ENCODE assay signal across 11 cellular contexts in genomic region chr6:144469144-144469575, GRCh38.
DNase-seq lines count a peak whose midpoint lies in the region; ATAC-seq and TF ChIP-seq lines count a peak whose summit lies in the region.
"Had no signal": no experiment of that assay in that cellular context is flagged by ENCODE, and none has a peak within 500 bp of the region (broad histone marks: within the 10 kb centered on the region; RNA-seq: fewer than 3 reads in every experiment).

No MANE protein-coding gene starts in this region.

- no peaks in the 10 kb centered on the region for H3K9me3 Mint-ChIP-seq in activated CD8-positive, alpha-beta T cell treated with anti-CD3 and anti-CD28 coated beads, Interleukin-2, amount 10 ng/mL, durations not matched to agents 7 days and 5 days (ENCODE audit: insufficient read depth)
- H3K9me3 Mint-ChIP-seq in stimulated activated memory B cell treated with anti-CD40 and anti-IgM and Interleukin-4, amounts not matched to agents 10 μg/mL and 1 μg/mL and 100 μg/mL, for 72 hours, result no peaks in the 10 kb centered on the region

- H3K36me3 Mint-ChIP-seq in activated CD8-positive, alpha-beta T cell treated with anti-CD3 and anti-CD28 coated beads, Interleukin-2, amount 10 ng/mL, durations not matched to agents 7 days and 5 days (ENCODE audit: low read depth), result peaks cover 64% of the 10 kb centered on the region
- peaks cover 61% of the 10 kb centered on the region for H3K36me3 Mint-ChIP-seq in stimulated activated memory B cell treated with anti-CD40 and anti-IgM and Interleukin-4, amounts not matched to agents 10 μg/mL and 1 μg/mL and 100 μg/mL, for 72 hours

- CTCF ChIA-PET in activated CD8-positive, alpha-beta T cell treated with anti-CD3 and anti-CD28 coated beads, Interleukin-2, amount 10 ng/mL, durations not matched to agents 7 days and 5 days (lab: Charles Lee), result interaction anchor here (0.7 to 1.7 kb wide), 4 partner anchors 9 to 140 kb away, joined by 3 to 5 read pairs (median 4); no protein-coding TSS in a partner anchor

- peak; percentile 96 for ATAC-seq in GM18858 (IDR thresholded peaks at IDR 0.05; ENCODE audit: unreplicated experiment)
- peak; percentile 81 for ATAC-seq in HG02938 (IDR thresholded peaks at IDR 0.05; ENCODE audit: unreplicated experiment)
- peak; percentile 51 for ATAC-seq in activated CD8-positive, alpha-beta T cell treated with anti-CD3 and anti-CD28 coated beads, Interleukin-2, amount 10 ng/mL, durations not matched to agents 7 days and 5 days
- ATAC-seq in stimulated activated memory B cell treated with anti-CD40 and anti-IgM and Interleukin-4, amounts not matched to agents 10 μg/mL and 1 μg/mL and 100 μg/mL, for 72 hours, result no peak

- H3K4me3 Mint-ChIP-seq in activated CD8-positive, alpha-beta T cell treated with anti-CD3 and anti-CD28 coated beads, Interleukin-2, amount 10 ng/mL, durations not matched to agents 7 days and 5 days, result peak overlapping the region; percentile 0
- no peak overlapping the region for H3K4me3 Mint-ChIP-seq in stimulated activated memory B cell treated with anti-CD40 and anti-IgM and Interleukin-4, amounts not matched to agents 10 μg/mL and 1 μg/mL and 100 μg/mL, for 72 hours

- TF ChIP-seq CTCF in AG09309 (IDR thresholded peaks at IDR 0.05; ENCODE audit: control insufficient read depth, insufficient read depth, low read depth, low read length, missing control alignments), result no peak

- DNase-seq in AG09309 (ENCODE audit: low read depth), result peak; percentile 17
- no peak for DNase-seq in activated CD8-positive, alpha-beta T cell treated with anti-CD3 and anti-CD28 coated beads, Interleukin-2, amount 10 ng/mL, durations not matched to agents 7 days and 5 days
- DNase-seq in dedifferentiated amniotic fluid mesenchymal stem cell (ENCODE audit: extremely low spot score), result no peak
- no peak for DNase-seq in NCI-H345 treated with DMSO at 0.1 percent for 48 hours (lab: John Stamatoyannopoulos, UW; ENCODE audit: unreplicated experiment)
- no peak for DNase-seq in Kasumi-1 (lab: John Stamatoyannopoulos, UW)
- DNase-seq: testis had no signal

- H3K4me3 ChIP-seq in AG09309 (ENCODE audit: control insufficient read depth, low read depth, low read length), result no peak overlapping the region
- H3K4me3 ChIP-seq: lung, skin epidermis, testis had no signal

- peak overlapping the region; percentile 48 for H3K27ac Mint-ChIP-seq in activated CD8-positive, alpha-beta T cell treated with anti-CD3 and anti-CD28 coated beads, Interleukin-2, amount 10 ng/mL, durations not matched to agents 7 days and 5 days
- no peak overlapping the region for H3K27ac Mint-ChIP-seq in stimulated activated memory B cell treated with anti-CD40 and anti-IgM and Interleukin-4, amounts not matched to agents 10 μg/mL and 1 μg/mL and 100 μg/mL, for 72 hours

- POLR2A ChIA-PET in activated CD8-positive, alpha-beta T cell treated with anti-CD3 and anti-CD28 coated beads, Interleukin-2, amount 10 ng/mL, durations not matched to agents 7 days and 5 days (lab: Charles Lee), result no interaction called here

- peaks cover 16% of the 10 kb centered on the region for H3K4me1 Mint-ChIP-seq in activated CD8-positive, alpha-beta T cell treated with anti-CD3 and anti-CD28 coated beads, Interleukin-2, amount 10 ng/mL, durations not matched to agents 7 days and 5 days (ENCODE audit: low read depth)
- H3K4me1 Mint-ChIP-seq in stimulated activated memory B cell treated with anti-CD40 and anti-IgM and Interleukin-4, amounts not matched to agents 10 μg/mL and 1 μg/mL and 100 μg/mL, for 72 hours, result no peaks in the 10 kb centered on the region

- no peaks in the 10 kb centered on the region for H3K27me3 Mint-ChIP-seq in activated CD8-positive, alpha-beta T cell treated with anti-CD3 and anti-CD28 coated beads, Interleukin-2, amount 10 ng/mL, durations not matched to agents 7 days and 5 days (ENCODE audit: low read depth)
- H3K27me3 Mint-ChIP-seq in stimulated activated memory B cell treated with anti-CD40 and anti-IgM and Interleukin-4, amounts not matched to agents 10 μg/mL and 1 μg/mL and 100 μg/mL, for 72 hours, result no peaks in the 10 kb centered on the region
